ENCODE assay signal across 21 cellular contexts in the genomic region with DNA sequence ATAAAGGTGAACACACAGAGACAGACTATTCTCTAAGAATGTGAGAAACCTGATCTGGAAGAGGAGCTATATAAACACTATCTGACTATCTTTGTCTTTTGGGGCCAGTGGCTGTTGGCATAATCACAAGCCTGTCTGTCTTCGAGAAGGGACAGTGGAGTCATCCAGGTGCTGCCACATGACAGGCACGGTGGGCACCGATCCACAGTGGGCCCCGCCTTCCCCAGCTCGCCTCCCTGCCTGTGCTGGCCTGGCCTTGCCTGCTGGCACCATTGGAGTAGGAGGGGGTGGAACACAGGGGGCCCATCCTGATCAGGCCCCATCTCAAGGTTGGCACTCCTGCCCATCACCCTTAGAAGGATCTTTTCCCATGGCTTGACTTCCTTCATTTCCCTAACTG.
DNase-seq lines count a peak whose midpoint lies in the region; ATAC-seq, FAIRE-seq and TF ChIP-seq lines count a peak whose summit lies in the region.
"Had no signal": no experiment of that assay in that cellular context is flagged by ENCODE, and none has a peak within 500 bp of the region (broad histone marks: within the 10 kb centered on the region; RNA-seq: fewer than 3 reads in every experiment).

No MANE protein-coding gene starts in this region.

- H3K4me3 ChIP-seq in HepG2 (replicated peaks in 1 of 3; ENCODE audit: insufficient read depth in 1 of 3, low read depth in 2 of 3, low read length in 3 of 3): no peak overlapping the region
- H3K4me3 ChIP-seq: BLaER1 treated with 17β-estradiol and CSF1 and Interleukin-3, amounts not matched to agents 10 nM and 100 nM had no signal

- H3K4me2 ChIP-seq in HepG2 (ENCODE audit: low read depth, low read length): no peak overlapping the region
- H3K4me2 ChIP-seq: KMS-11 had no signal

- H3K79me2 ChIP-seq in HepG2 (ENCODE audit: insufficient read depth, low read length): no peaks in the 10 kb centered on the region

- H3K27ac ChIP-seq in HepG2 (ENCODE audit: extremely low read length, insufficient read depth, low read length): no peak overlapping the region
- H3K27ac ChIP-seq: BLaER1 treated with 17β-estradiol and CSF1 and Interleukin-3, amounts not matched to agents 10 nM and 100 nM; KMS-11 had no signal

- POLR2A ChIA-PET in HepG2 (lab: Yijun Ruan, JAX): no interaction called here

- no peak overlapping the region for H3K4me3 Mint-ChIP-seq in T-helper 17 cell
- H3K4me3 Mint-ChIP-seq in stimulated activated effector memory CD8-positive, alpha-beta T cell treated with anti-CD3 and anti-CD28 coated beads, Interleukin-12 subunit alpha, Interleukin-12 subunit beta, amount 100 ng/mL, for 72 hours: no peak overlapping the region
- no peak overlapping the region for H3K4me3 Mint-ChIP-seq in endothelial cell (ENCODE audit: unreplicated experiment)
- H3K4me3 Mint-ChIP-seq: CD8-positive, alpha-beta T cell had no signal

- H3K9me3 Mint-ChIP-seq in stimulated activated effector memory CD8-positive, alpha-beta T cell treated with anti-CD3 and anti-CD28 coated beads, Interleukin-12 subunit alpha, Interleukin-12 subunit beta, amount 100 ng/mL, for 72 hours: peaks cover 5% of the 10 kb centered on the region
- no peaks in the 10 kb centered on the region for H3K9me3 Mint-ChIP-seq in endothelial cell (ENCODE audit: unreplicated experiment)

- DNase-seq in GM12892 (ENCODE audit: insufficient read length) (no peak), T-helper 17 cell (no peak), HepG2 (ENCODE audit: low spot score) (no peak), endothelial cell (ENCODE audit: low spot score) (no peak), DMS79 treated with DMSO at 0.1 percent for 48 hours (lab: John Stamatoyannopoulos, UW) (no peak)
- DNase-seq in stimulated activated effector memory CD8-positive, alpha-beta T cell treated with anti-CD3 and anti-CD28 coated beads, Interleukin-12 subunit alpha, Interleukin-12 subunit beta, amount 100 ng/mL, for 72 hours (ENCODE audit: low spot score in 2 of 2): no peak
- DNase-seq in NK-92 treated with Interleukin-12 subunit alpha and Interleukin-12 subunit beta, amount 100 ng/mL, for 24 hours (lab: John Stamatoyannopoulos, UW): no peak
- DNase-seq in activated CD8-positive, alpha-beta memory T cell treated with anti-CD3 and anti-CD28 coated beads, Interleukin-2, amount 50 U/mL, for 48 hours: no peak
- DNase-seq: Calu3; CD8-positive, alpha-beta T cell; H7; NCI-H1417; NCI-H187; NCI-H2227 treated with DMSO at 0.1 percent for 48 hours; NCI-H510A treated with DMSO at 0.1 percent for 48 hours; NCI-H82 had no signal

- BruUV-seq in HepG2 (replicated peaks; lab: Mats Ljungman, UMichigan): TSS peak; percentile 14

- peaks cover 1% of the 10 kb centered on the region for H3K4me1 ChIP-seq in HepG2 (ENCODE audit: insufficient read depth, low read length)

- no peak for TF ChIP-seq RAD21 in HepG2 (CRISPR knock-in tag; IDR thresholded peaks at IDR 0.05)

- H2AFZ ChIP-seq in HepG2 (ENCODE audit: low read length): no peak overlapping the region

- no peak overlapping the region for H3K9ac ChIP-seq in HepG2 (ENCODE audit: insufficient read depth, low read depth, low read length)
- H3K9ac ChIP-seq: BLaER1 treated with 17β-estradiol and CSF1 and Interleukin-3, amounts not matched to agents 10 nM and 100 nM; KMS-11 had no signal

- in situ Hi-C loops in HepG2 (cut with HindIII; ENCODE audit: extremely low pct_ligation_motif_present, low pct_unique_long_range_greater_than_20kb): no loop called here

- H3K4me1 Mint-ChIP-seq in T-helper 17 cell: peaks cover 7% of the 10 kb centered on the region
- H3K4me1 Mint-ChIP-seq in stimulated activated effector memory CD8-positive, alpha-beta T cell treated with anti-CD3 and anti-CD28 coated beads, Interleukin-12 subunit alpha, Interleukin-12 subunit beta, amount 100 ng/mL, for 72 hours: peaks cover 19% of the 10 kb centered on the region
- peaks cover 17% of the 10 kb centered on the region for H3K4me1 Mint-ChIP-seq in endothelial cell (ENCODE audit: unreplicated experiment)

- peak; percentile 67 for FAIRE-seq in GM12892 (lab: Jason Lieb, UNC)
- FAIRE-seq in HepG2 (lab: Jason Lieb, UNC): no peak
- FAIRE-seq: A204.1 had no signal

- no peak for TF ChIP-seq POLR2A in GM12892 (IDR thresholded peaks at IDR 0.05; ENCODE audit: low read depth, low read length)
- no peak for TF ChIP-seq POLR2A in HepG2 (IDR thresholded peaks at IDR 0.05; ENCODE audit: insufficient read depth in 1 of 2, low read depth in 2 of 2, low read length in 2 of 2)

- TF ChIP-seq EP300 in HepG2 (IDR thresholded peaks at IDR 0.05; ENCODE audit: low read depth in 2 of 2, low read length in 2 of 2) (no peak), HepG2 (CRISPR knock-in tag; IDR thresholded peaks at IDR 0.05; ENCODE audit: borderline replicate concordance) (no peak)

- TF ChIP-seq CTCF in HepG2 (CRISPR knock-in tag; IDR thresholded peaks at IDR 0.05) (no peak), endothelial cell (IDR thresholded peaks at IDR 0.05; ENCODE audit: unreplicated experiment) (no peak)

- 100% methylated on average over 3 of the region's 5 CpGs for WGBS in HepG2 (ENCODE audit: low lambda C conversion rate)

- H3K27ac Mint-ChIP-seq in T-helper 17 cell: peak overlapping the region; percentile 77
- peak overlapping the region; percentile 60 for H3K27ac Mint-ChIP-seq in stimulated activated effector memory CD8-positive, alpha-beta T cell treated with anti-CD3 and anti-CD28 coated beads, Interleukin-12 subunit alpha, Interleukin-12 subunit beta, amount 100 ng/mL, for 72 hours
- no peak overlapping the region for H3K27ac Mint-ChIP-seq in endothelial cell (ENCODE audit: unreplicated experiment)

- CTCF ChIA-PET in HepG2 (lab: Yijun Ruan, JAX; ENCODE audit: low intra/inter-chr PET ratio, low total read pairs): no interaction called here

- H3K9me3 ChIP-seq in T-helper 17 cell (ENCODE audit: control insufficient read depth, low read length, poor library complexity, severe bottlenecking) (no peaks in the 10 kb centered on the region), HepG2 (ENCODE audit: low read length) (no peaks in the 10 kb centered on the region)

- no peak for ATAC-seq in T-helper 17 cell
- ATAC-seq in HepG2: no peak
- ATAC-seq in stimulated activated effector memory CD8-positive, alpha-beta T cell treated with anti-CD3 and anti-CD28 coated beads, Interleukin-12 subunit alpha, Interleukin-12 subunit beta, amount 100 ng/mL, for 72 hours: no peak
- ATAC-seq: CD8-positive, alpha-beta T cell; Panc1; Right ventricle myocardium inferior had no signal

- H3K27me3 ChIP-seq in HepG2 (ENCODE audit: control insufficient read depth in 1 of 2, insufficient read depth in 2 of 2, low read length in 2 of 2): no peaks in the 10 kb centered on the region
- H3K27me3 ChIP-seq: BLaER1 treated with 17β-estradiol and CSF1 and Interleukin-3, amounts not matched to agents 10 nM and 100 nM had no signal

- H4K20me1 ChIP-seq in HepG2 (ENCODE audit: insufficient read depth, low read length): peaks cover 3% of the 10 kb centered on the region; the same call in 1 of the 2 replicates

- H3K36me3 ChIP-seq in HepG2 (replicated peaks in 1 of 2; ENCODE audit: control insufficient read depth in 1 of 2, insufficient read depth in 2 of 2, low read length in 2 of 2): peaks cover 53 to 80% of the 10 kb centered on the region in 2 experiments

- H3K36me3 Mint-ChIP-seq in T-helper 17 cell (ENCODE audit: low read depth) (peaks cover 18% of the 10 kb centered on the region), endothelial cell (ENCODE audit: low read depth, unreplicated experiment) (peaks cover 40% of the 10 kb centered on the region)
- H3K36me3 Mint-ChIP-seq in stimulated activated effector memory CD8-positive, alpha-beta T cell treated with anti-CD3 and anti-CD28 coated beads, Interleukin-12 subunit alpha, Interleukin-12 subunit beta, amount 100 ng/mL, for 72 hours: peaks cover 39% of the 10 kb centered on the region

- no peaks in the 10 kb centered on the region for H3K27me3 Mint-ChIP-seq in T-helper 17 cell
- peaks cover 5% of the 10 kb centered on the region for H3K27me3 Mint-ChIP-seq in endothelial cell (ENCODE audit: unreplicated experiment)

- intact Hi-C loops in HepG2 (cut with micrococcal nuclease; ENCODE audit: unreplicated experiment): no loop called here

TF ChIP-seq in HepG2, 621 proteins besides CTCF, POLR2A, EP300 and RAD21 (continues in another document):
- TF ChIP-seq, protein P1, sequence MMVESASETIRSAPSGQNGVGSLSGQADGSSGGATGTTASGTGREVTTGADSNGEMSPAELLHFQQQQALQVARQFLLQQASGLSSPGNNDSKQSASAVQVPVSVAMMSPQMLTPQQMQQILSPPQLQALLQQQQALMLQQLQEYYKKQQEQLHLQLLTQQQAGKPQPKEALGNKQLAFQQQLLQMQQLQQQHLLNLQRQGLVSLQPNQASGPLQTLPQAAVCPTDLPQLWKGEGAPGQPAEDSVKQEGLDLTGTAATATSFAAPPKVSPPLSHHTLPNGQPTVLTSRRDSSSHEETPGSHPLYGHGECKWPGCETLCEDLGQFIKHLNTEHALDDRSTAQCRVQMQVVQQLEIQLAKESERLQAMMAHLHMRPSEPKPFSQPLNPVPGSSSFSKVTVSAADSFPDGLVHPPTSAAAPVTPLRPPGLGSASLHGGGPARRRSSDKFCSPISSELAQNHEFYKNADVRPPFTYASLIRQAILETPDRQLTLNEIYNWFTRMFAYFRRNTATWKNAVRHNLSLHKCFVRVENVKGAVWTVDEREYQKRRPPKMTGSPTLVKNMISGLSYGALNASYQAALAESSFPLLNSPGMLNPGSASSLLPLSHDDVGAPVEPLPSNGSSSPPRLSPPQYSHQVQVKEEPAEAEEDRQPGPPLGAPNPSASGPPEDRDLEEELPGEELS (CRISPR knock-in tag; IDR thresholded peaks at IDR 0.05): no peak
- TF ChIP-seq ZNF75D (CRISPR knock-in tag; IDR thresholded peaks at IDR 0.05; ENCODE audit: borderline replicate concordance): no peak
- no peak for TF ChIP-seq ZNF792 (CRISPR knock-in tag; IDR thresholded peaks at IDR 0.05)
- no peak for TF ChIP-seq YEATS4 (CRISPR knock-in tag; IDR thresholded peaks at IDR 0.05; ENCODE audit: borderline replicate concordance)
- peak; percentile 75 for TF ChIP-seq RBM22 (optimal IDR thresholded peaks at IDR 0.05; ENCODE audit: low read length)
- no peak for TF ChIP-seq JUND (CRISPR knock-in tag; IDR thresholded peaks at IDR 0.05)
